Comparison of ENCODE assay signal across 1 cellular context in genomic region chr2:85769236-85769986, GRCh38.
A peak's percentile ranks its signal among the peaks of the same experiment; 100 is the strongest.
TF ChIP-seq lines count a peak whose summit lies in the region.

No MANE protein-coding gene starts in this region.

TF ChIP-seq in HepG2, 621 proteins besides CTCF, POLR2A, EP300 and RAD21 (continued from another document):
- TF ChIP-seq THAP7 (CRISPR knock-in tag; IDR thresholded peaks at IDR 0.05), result no peak
- no peak for TF ChIP-seq ZNF646 (CRISPR knock-in tag; IDR thresholded peaks at IDR 0.05)
- TF ChIP-seq CENPX (CRISPR knock-in tag; IDR thresholded peaks at IDR 0.05), result no peak
- no peak for TF ChIP-seq ZIK1 (CRISPR knock-in tag; IDR thresholded peaks at IDR 0.05; ENCODE audit: borderline replicate concordance, low read depth)
- no peak for TF ChIP-seq ZSCAN30 (CRISPR knock-in tag; IDR thresholded peaks at IDR 0.05)
- no peak for TF ChIP-seq USF2 (IDR thresholded peaks at IDR 0.05; ENCODE audit: low read depth, low read length)
- TF ChIP-seq USF2 (CRISPR knock-in tag; IDR thresholded peaks at IDR 0.05; ENCODE audit: borderline replicate concordance), result no peak
- 0 out of 2 replicates have a peak, but pooled peaks have one; percentile 15 for TF ChIP-seq PATZ1 (CRISPR knock-in tag; IDR thresholded peaks at IDR 0.05)
